Comparison of ENCODE assay signal across 1 cellular context in the genomic region with DNA sequence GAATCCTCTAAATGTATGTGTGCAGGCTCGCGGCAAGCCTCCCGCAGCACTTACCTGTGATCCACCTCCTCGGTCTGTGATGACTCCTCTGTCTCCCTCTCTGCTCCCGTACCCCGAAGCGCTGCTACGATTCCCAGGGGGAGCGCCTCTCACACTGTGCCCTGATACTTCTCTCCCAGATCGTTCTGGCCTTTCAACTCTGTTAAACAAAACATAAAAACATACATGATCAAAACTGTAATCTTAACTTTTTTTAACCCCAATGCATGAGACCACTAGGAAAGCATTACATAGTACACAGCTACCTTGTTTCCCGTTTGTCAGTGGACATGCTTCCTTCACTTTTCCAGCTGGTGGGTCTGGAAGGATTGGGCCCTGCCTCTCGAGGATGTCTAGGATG.
TF ChIP-seq lines count a peak whose summit lies in the region.

No MANE protein-coding gene starts in this region.

TF ChIP-seq in IMR-90, 13 proteins besides CTCF, POLR2A, EP300 and RAD21 (continued from another document):
- TF ChIP-seq ELK1 (IDR thresholded peaks at IDR 0.05; ENCODE audit: borderline replicate concordance, low read depth, low read length): no peak
